2 cellular contexts compared by ENCODE assay signal in the genomic region with DNA sequence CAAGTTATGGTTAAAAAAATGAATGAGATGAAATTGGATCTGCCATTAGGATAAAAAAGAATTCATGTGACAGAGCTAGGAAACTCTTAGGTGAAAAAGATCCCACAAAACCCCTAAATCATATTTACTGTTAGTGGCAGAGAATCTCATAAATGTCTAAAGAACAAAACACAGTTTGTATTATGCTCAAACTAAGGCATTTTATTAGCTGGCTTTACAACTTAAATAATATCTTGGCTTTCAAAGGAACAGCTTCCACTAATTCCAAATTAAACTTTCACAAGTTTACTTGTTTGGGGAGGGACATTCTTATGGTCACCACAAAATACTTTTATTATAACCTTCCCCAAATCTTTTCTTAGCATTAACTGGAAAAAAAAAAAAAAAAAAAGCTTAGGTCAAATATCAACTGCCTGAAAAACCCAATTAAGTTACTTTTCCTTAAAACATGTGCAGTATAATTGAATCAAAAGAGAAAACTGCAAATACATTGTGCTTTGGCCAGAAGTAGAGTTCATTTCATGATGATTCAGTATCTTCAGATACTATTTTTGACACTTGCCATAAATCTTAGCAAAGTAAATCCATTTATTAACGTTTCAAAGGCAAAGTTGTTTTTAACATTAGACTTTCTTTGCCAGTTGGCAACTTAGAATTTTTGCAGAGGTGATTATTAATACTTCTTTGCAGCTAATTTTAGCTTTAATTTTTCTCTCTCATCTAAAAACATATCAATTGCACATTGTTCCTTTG.
TF ChIP-seq lines count a peak whose summit lies in the region.

No MANE protein-coding gene starts in this region.

TF ChIP-seq in HCT116, 20 proteins besides CTCF, POLR2A, EP300 and RAD21 (continued from another document):
- TF ChIP-seq, protein P1, sequence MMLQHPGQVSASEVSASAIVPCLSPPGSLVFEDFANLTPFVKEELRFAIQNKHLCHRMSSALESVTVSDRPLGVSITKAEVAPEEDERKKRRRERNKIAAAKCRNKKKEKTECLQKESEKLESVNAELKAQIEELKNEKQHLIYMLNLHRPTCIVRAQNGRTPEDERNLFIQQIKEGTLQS (IDR thresholded peaks at IDR 0.05) = no peak
- TF ChIP-seq FOSL1 (IDR thresholded peaks at IDR 0.05; ENCODE audit: low read depth) (no peak), POLR2AphosphoS5 (IDR thresholded peaks at IDR 0.05; ENCODE audit: low read depth, low read length) (no peak), EZH2phosphoT487 (IDR thresholded peaks at IDR 0.05; ENCODE audit: borderline replicate concordance) (no peak), SIN3A (IDR thresholded peaks at IDR 0.05; ENCODE audit: low read depth) (no peak)

TF ChIP-seq in SK-N-SH, 30 proteins besides CTCF, POLR2A, EP300 and RAD21 (continued from another document):
- TF ChIP-seq NFIC (IDR thresholded peaks at IDR 0.05; ENCODE audit: borderline replicate concordance) = no peak
- TF ChIP-seq RCOR1 (IDR thresholded peaks at IDR 0.05; ENCODE audit: low read length) = no peak
- TF ChIP-seq ZBTB33 (IDR thresholded peaks at IDR 0.05; ENCODE audit: borderline replicate concordance, low read depth) = no peak
- TF ChIP-seq TEAD4 (IDR thresholded peaks at IDR 0.05; ENCODE audit: borderline replicate concordance, insufficient read depth) = no peak
- TF ChIP-seq USF1 (IDR thresholded peaks at IDR 0.05; ENCODE audit: borderline replicate concordance, low read depth) = no peak
- no peak for TF ChIP-seq YY1 (IDR thresholded peaks at IDR 0.05; ENCODE audit: low read depth)
- TF ChIP-seq JUND (IDR thresholded peaks at IDR 0.05) = 0 out of 2 replicates have a peak, but pooled peaks have one; percentile 7
